In the genomic region with DNA sequence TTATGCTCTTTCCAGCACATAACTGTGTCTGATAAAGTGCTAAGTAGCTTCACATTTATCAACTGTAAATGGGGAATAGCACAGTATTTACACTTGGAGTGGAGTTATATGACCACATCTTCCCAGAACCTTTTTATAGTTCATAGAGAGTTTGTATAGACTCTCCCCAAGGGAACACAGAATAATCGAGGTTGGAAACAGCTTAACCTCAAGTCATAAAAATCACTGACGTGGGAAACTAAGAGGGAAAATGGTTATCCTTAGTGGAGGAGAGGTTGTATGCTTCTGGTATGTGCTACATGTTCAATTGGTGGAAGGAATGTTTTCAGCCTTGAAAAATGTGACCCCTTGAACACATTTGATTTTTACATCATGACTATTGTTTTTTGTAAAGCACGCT, we compare ENCODE assay signal across 20 cellular contexts.
"Had no signal": no experiment of that assay in that cellular context is flagged by ENCODE, and none has a peak within 500 bp of the region (broad histone marks: within the 10 kb centered on the region; RNA-seq: fewer than 3 reads in every experiment).

No MANE protein-coding gene starts in this region.

- H3K4me1 ChIP-seq: tibial artery, upper lobe of left lung had no signal

- H3K9me3 ChIP-seq: tibial artery, upper lobe of left lung had no signal

- H3K4me3 ChIP-seq: coronary artery, hepatocyte, lung, tibial artery, upper lobe of left lung had no signal

- H3K27me3 ChIP-seq: hepatocyte, tibial artery, upper lobe of left lung had no signal

- H3K36me3 ChIP-seq: tibial artery, upper lobe of left lung had no signal

- H3K27ac ChIP-seq: coronary artery, hepatocyte, tibial artery, upper lobe of left lung had no signal

- DNase-seq: caudate nucleus; effector CD4-positive, alpha-beta T cell; endodermal cell; foreskin melanocyte; head of caudate nucleus; kidney; left ventricle myocardium superior; mesenchymal stem cell; naive thymus-derived CD4-positive, alpha-beta T cell; posterior cingulate gyrus; right cardiac atrium; stimulated activated CD4-positive, alpha-beta T cell treated with anti-CD3 and anti-CD28 coated beads, Interleukin-4, amount 100 ng/mL, for 1 hour; stimulated activated CD8-positive, alpha-beta memory T cell treated with anti-CD3 and anti-CD28 coated beads, Interleukin-4, amount 100 ng/mL, for 48 hours; stimulated activated naive CD8-positive, alpha-beta T cell treated with anti-CD3 and anti-CD28 coated beads, Interleukin-15, Interleukin-2, amounts not matched to agents 100 U/mL and 50 U/mL, for 24 hours; tibial artery; upper lobe of left lung had no signal

- ATAC-seq: left ventricle myocardium superior; naive thymus-derived CD4-positive, alpha-beta T cell; right cardiac atrium; stimulated activated effector memory CD8-positive, alpha-beta T cell treated with anti-CD3 and anti-CD28 coated beads, Interleukin-12 subunit alpha, Interleukin-12 subunit beta, amount 100 ng/mL, for 72 hours; stimulated activated naive CD8-positive, alpha-beta T cell treated with anti-CD3 and anti-CD28 coated beads, Interleukin-15, Interleukin-2, amounts not matched to agents 100 U/mL and 50 U/mL, for 24 hours had no signal

- H3K79me2 ChIP-seq: hepatocyte had no signal

- H2AFZ ChIP-seq: hepatocyte had no signal
